8 cellular contexts compared by ENCODE assay signal in the genomic region with DNA sequence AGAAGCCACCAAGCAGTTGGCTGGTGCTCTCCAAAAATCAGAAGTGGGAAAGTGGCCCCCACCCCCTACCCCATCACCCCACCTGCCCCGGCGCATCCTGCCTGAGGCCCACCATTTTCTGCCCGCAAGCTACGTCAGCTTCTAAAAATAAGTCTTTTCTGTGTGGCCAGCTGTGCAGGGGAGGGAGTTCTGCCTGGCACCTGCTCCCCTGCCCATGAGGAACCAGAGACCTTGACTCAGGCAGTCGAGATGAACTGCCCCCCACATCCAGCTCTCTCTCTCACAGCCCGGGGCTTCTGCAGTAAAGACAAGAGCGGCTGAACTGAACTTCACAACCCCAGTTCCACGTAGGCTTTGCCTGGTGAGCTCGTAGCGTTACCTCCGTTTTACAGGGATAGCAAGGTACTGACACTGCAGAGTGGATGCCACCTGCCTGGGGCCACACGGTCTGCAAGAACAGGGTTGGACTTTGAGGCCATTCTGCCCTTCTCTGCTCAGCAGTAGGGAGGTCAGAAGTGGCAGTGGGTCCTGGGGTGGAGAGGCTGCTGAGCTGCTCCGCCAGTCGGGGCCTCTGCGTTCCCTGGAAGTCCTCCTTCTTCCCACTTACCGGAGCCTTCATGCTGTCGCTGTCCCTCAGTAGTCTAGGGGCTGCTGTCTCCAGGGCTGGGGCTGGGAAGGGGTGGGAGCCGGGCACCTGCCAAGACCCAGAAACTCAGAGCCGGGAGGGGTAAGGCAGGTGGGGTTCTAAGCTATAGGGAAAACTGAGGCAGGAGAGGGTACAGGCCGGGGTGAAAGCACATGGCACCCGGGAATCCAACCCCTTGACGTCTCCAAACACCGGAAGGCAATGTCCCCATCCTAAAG. TPM values are rescaled to one million over a fixed set of nuclear protein-coding genes. Genes with fewer than 3 reads are reported as not detected.
DNase-seq lines count a peak whose midpoint lies in the region; ATAC-seq and TF ChIP-seq lines count a peak whose summit lies in the region.

No MANE protein-coding gene starts in this region.

- POLR2A ChIA-PET in CD8-positive, alpha-beta T cell (lab: Charles Lee): interaction anchor here (0.7 to 3.3 kb wide), 14 partner anchors 10 to 187 kb away, joined by 3 to 22 read pairs (median 5); a partner anchor contains a TSS

- H3K4me1 ChIP-seq in CD8-positive, alpha-beta T cell (ENCODE audit: insufficient read depth, low read length): peaks cover 36% of the 10 kb centered on the region
- H3K4me1 ChIP-seq in iPS-18a (ENCODE audit: control insufficient read depth, low read depth, low read length) (peaks cover 4% of the 10 kb centered on the region), stomach (peaks cover 55 to 78% (median 66%) of the 10 kb centered on the region in 4 donors)

- H3K4me3 ChIP-seq in CD8-positive, alpha-beta T cell (ENCODE audit: low read depth, low read length): peak overlapping the region; percentile 89
- H3K4me3 ChIP-seq in iPS-18a (ENCODE audit: low read length) (peak overlapping the region; percentile 72), stomach (peak overlapping the region; percentile 61 to 79 (median 74))

- peak; percentile 32 for ATAC-seq in CD8-positive, alpha-beta T cell
- ATAC-seq in HG02759 (IDR thresholded peaks at IDR 0.05; ENCODE audit: unreplicated experiment) (peak; percentile 26), HG03095 (IDR thresholded peaks at IDR 0.05; ENCODE audit: unreplicated experiment) (no peak)

- no peaks in the 10 kb centered on the region for H3K27me3 ChIP-seq in CD8-positive, alpha-beta T cell (ENCODE audit: insufficient read depth, low read length)
- peaks cover 10% of the 10 kb centered on the region for H3K27me3 ChIP-seq in iPS-18a (ENCODE audit: control insufficient read depth, insufficient read depth, low read length)
- H3K27me3 ChIP-seq in stomach: no peaks in the 10 kb centered on the region

- H3K4me1 Mint-ChIP-seq in CD8-positive, alpha-beta T cell (ENCODE audit: low read depth): peaks cover 53% of the 10 kb centered on the region
- H3K4me1 Mint-ChIP-seq in activated naive CD4-positive, alpha-beta T cell treated with anti-CD3 and anti-CD28 coated beads, Interleukin-2, amount 50 U/mL, for 24 hours: peaks cover 44% of the 10 kb centered on the region

- DNase-seq in CD8-positive, alpha-beta T cell: peak in 3 of 7 experiments; percentile 58 to 79 (median 64)
- DNase-seq in stomach (no peak), AG08395 (ENCODE audit: low spot score) (no peak), EL (no peak)

- H3K36me3 Mint-ChIP-seq in CD8-positive, alpha-beta T cell: peaks cover 32% of the 10 kb centered on the region
- H3K36me3 Mint-ChIP-seq in activated naive CD4-positive, alpha-beta T cell treated with anti-CD3 and anti-CD28 coated beads, Interleukin-2, amount 50 U/mL, for 24 hours: no peaks in the 10 kb centered on the region

- intact Hi-C loops in CD8-positive, alpha-beta T cell (cut with DNase I, micrococcal nuclease): loop anchor here (2.0 to 5.0 kb wide), 5 partner anchors 113 to 691 kb away; a partner anchor contains a TSS
- intact Hi-C loops in stomach (cut with DNase I; ENCODE audit: low total_unique reads): no loop called here

- no peaks in the 10 kb centered on the region for H3K27me3 Mint-ChIP-seq in CD8-positive, alpha-beta T cell (ENCODE audit: low read depth)
- H3K27me3 Mint-ChIP-seq in activated naive CD4-positive, alpha-beta T cell treated with anti-CD3 and anti-CD28 coated beads, Interleukin-2, amount 50 U/mL, for 24 hours: no peaks in the 10 kb centered on the region

- WGBS in stomach, 5 donors: 27 to 55% (median 51%) methylated on average over 19 to 23 of the region's 23 CpGs

- peak overlapping the region; percentile 89 for H3K4me3 Mint-ChIP-seq in CD8-positive, alpha-beta T cell
- H3K4me3 Mint-ChIP-seq in activated naive CD4-positive, alpha-beta T cell treated with anti-CD3 and anti-CD28 coated beads, Interleukin-2, amount 50 U/mL, for 24 hours: peak overlapping the region; percentile 86

- H3K9ac ChIP-seq in iPS-18a (ENCODE audit: low read length): peak overlapping the region; percentile 42

- H3K27ac Mint-ChIP-seq in CD8-positive, alpha-beta T cell: peak overlapping the region; percentile 92
- H3K27ac Mint-ChIP-seq in activated naive CD4-positive, alpha-beta T cell treated with anti-CD3 and anti-CD28 coated beads, Interleukin-2, amount 50 U/mL, for 24 hours: peak overlapping the region; percentile 23

- H3K9me3 ChIP-seq in CD8-positive, alpha-beta T cell (ENCODE audit: low read length): no peaks in the 10 kb centered on the region
- H3K9me3 ChIP-seq in iPS-18a (ENCODE audit: control insufficient read depth, low read depth, low read length): no peaks in the 10 kb centered on the region
- no peaks in the 10 kb centered on the region for H3K9me3 ChIP-seq in stomach

- TF ChIP-seq POLR2A in stomach (IDR thresholded peaks at IDR 0.05): no peak

- H3K36me3 ChIP-seq in CD8-positive, alpha-beta T cell (ENCODE audit: insufficient read depth, low read length): peaks cover 15% of the 10 kb centered on the region
- H3K36me3 ChIP-seq in iPS-18a (ENCODE audit: control insufficient read depth, low read depth, low read length) (no peaks in the 10 kb centered on the region), stomach (peaks cover 13 to 32% (median 29%) of the 10 kb centered on the region in 4 donors)

- no peaks in the 10 kb centered on the region for H3K9me3 Mint-ChIP-seq in CD8-positive, alpha-beta T cell
- no peaks in the 10 kb centered on the region for H3K9me3 Mint-ChIP-seq in activated naive CD4-positive, alpha-beta T cell treated with anti-CD3 and anti-CD28 coated beads, Interleukin-2, amount 50 U/mL, for 24 hours

- TF ChIP-seq EP300 in stomach (IDR thresholded peaks at IDR 0.05): no peak

- no peak for TF ChIP-seq CTCF in CD8-positive, alpha-beta T cell (IDR thresholded peaks at IDR 0.05)
- no peak for TF ChIP-seq CTCF in stomach (IDR thresholded peaks at IDR 0.05)

- CTCF ChIA-PET in CD8-positive, alpha-beta T cell (lab: Charles Lee): interaction anchor here (0.5 to 3.2 kb wide), 13 partner anchors 9 to 411 kb away, joined by 3 to 18 read pairs (median 4); a partner anchor contains a TSS

- H3K27ac ChIP-seq in CD8-positive, alpha-beta T cell (ENCODE audit: low read depth, low read length): peak overlapping the region; percentile 72
- H3K27ac ChIP-seq in iPS-18a (ENCODE audit: low read length): no peak overlapping the region
- peak overlapping the region; percentile 16 to 84 (median 72) for H3K27ac ChIP-seq in stomach

RNA-seq across cellular contexts. Expression of a gene that starts 0.8 kb away (rescaled TPM):
- 10 to 100 TPM; 40.0 to 47.6 TPM for total RNA-seq in CD8-positive, alpha-beta T cell
- 10 to 100 TPM in 3 of 5 donors, 1 to 10 TPM in 2; 3.7 to 33.6 (median 14.5) TPM for total RNA-seq in stomach
- 10 to 100 TPM; 10.5 to 14.2 (median 11.8) TPM for polyA plus RNA-seq in stomach

RNA-seq across cellular contexts. Expression of a gene that starts 14.5 kb away (rescaled TPM):
- 1 to 10 TPM; 5.1 to 7.4 TPM for total RNA-seq in CD8-positive, alpha-beta T cell
- total RNA-seq in stomach: 10 to 100 TPM in 3 of 5 donors, under 1 TPM in 1, not detected in 1; 0.55 to 98.0 (median 19.1) TPM
- polyA plus RNA-seq in stomach: 1 to 10 TPM in 2 of 3 donors, under 1 TPM in 1; 0.50 to 3.3 (median 2.3) TPM

RNA-seq across cellular contexts. Expression of a gene that starts 16.6 kb away (rescaled TPM):
- total RNA-seq in CD8-positive, alpha-beta T cell: 10 to 100 TPM; 49.8 to 56.1 TPM
- total RNA-seq in stomach: 100 to 1,000 TPM in 2 of 5 donors, 10 to 100 TPM in 3; 18.0 to 145 (median 92.4) TPM
- polyA plus RNA-seq in stomach: 10 to 100 TPM; 32.8 to 63.8 (median 42.2) TPM

RNA-seq across cellular contexts. Expression of a gene that starts 21.6 kb away (rescaled TPM):
- total RNA-seq in CD8-positive, alpha-beta T cell: 10 to 100 TPM; 40.2 to 42.7 TPM
- total RNA-seq in stomach: 10 to 100 TPM in 4 of 5 donors, 1 to 10 TPM in 1; 1.7 to 98.2 (median 55.4) TPM
- 10 to 100 TPM; 27.0 to 38.0 (median 32.5) TPM for polyA plus RNA-seq in stomach

RNA-seq across cellular contexts. Expression of a gene that starts 38.6 kb away (rescaled TPM):
- 10 to 100 TPM; 34.8 to 35.2 TPM for total RNA-seq in CD8-positive, alpha-beta T cell
- total RNA-seq in stomach: 10 to 100 TPM in 3 of 5 donors, 1 to 10 TPM in 1, not detected in 1; 7.2 to 88.3 (median 39.8) TPM
- 10 to 100 TPM; 64.4 to 92.1 (median 89.7) TPM for polyA plus RNA-seq in stomach
